Comparison of ENCODE assay signal across 13 cellular contexts in the genomic region with DNA sequence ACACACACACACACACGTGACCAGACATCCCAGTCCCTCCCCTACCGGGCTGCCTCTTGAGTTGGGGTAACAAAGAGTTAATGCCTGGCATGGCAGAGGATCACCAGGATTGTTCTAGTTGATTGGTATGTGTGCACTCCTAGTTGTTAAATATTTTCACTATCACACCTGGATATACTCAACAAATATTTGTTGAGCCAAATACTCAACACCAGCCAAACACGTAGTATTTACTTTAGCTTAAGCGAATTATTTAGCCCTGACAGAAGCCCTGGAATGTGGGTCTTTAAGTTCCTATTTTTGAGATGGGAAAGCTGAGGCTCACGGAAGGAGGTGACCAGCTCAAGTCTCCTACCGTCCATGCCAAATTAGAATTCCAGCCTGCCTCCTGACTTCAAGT. TPM values are rescaled to one million over a fixed set of nuclear protein-coding genes. Genes with fewer than 3 reads are reported as not detected.
DNase-seq lines count a peak whose midpoint lies in the region; ATAC-seq and TF ChIP-seq lines count a peak whose summit lies in the region.
"Had no signal": no experiment of that assay in that cellular context is flagged by ENCODE, and none has a peak within 500 bp of the region (broad histone marks: within the 10 kb centered on the region; RNA-seq: fewer than 3 reads in every experiment).

No MANE protein-coding gene starts in this region.

- no peaks in the 10 kb centered on the region for H4K20me1 ChIP-seq in neural progenitor cell (ENCODE audit: low read depth)

- peaks cover 64% of the 10 kb centered on the region for H3K36me3 Mint-ChIP-seq in effector memory CD8-positive, alpha-beta T cell (ENCODE audit: insufficient read depth)
- H3K36me3 Mint-ChIP-seq in neural progenitor cell = no peaks in the 10 kb centered on the region

- H2AFZ ChIP-seq in neural progenitor cell (replicated peaks) = peak overlapping the region; percentile 96

- H3K9me3 ChIP-seq in neural progenitor cell (ENCODE audit: low read depth) = no peaks in the 10 kb centered on the region
- H3K9me3 ChIP-seq: left ventricle myocardium inferior, uterus had no signal

- DNase-seq in NCI-H748 (lab: John Stamatoyannopoulos, UW; ENCODE audit: unreplicated experiment) (peak; percentile 36), NCI-H748 treated with DMSO at 0.1 percent for 48 hours (lab: John Stamatoyannopoulos, UW) (no peak), NCI-H526 treated with DMSO at 0.1 percent for 48 hours (lab: John Stamatoyannopoulos, UW) (peak; percentile 61), neural progenitor cell (ENCODE audit: low spot score) (no peak), middle frontal gyrus (ENCODE audit: extremely low spot score, low spot score) (no peak), foreskin keratinocyte (no peak), D341Med (ENCODE audit: low spot score) (no peak)
- no peak for DNase-seq in effector memory CD8-positive, alpha-beta T cell
- DNase-seq: 8988T, left ventricle myocardium inferior, uterus had no signal

- H3K9ac ChIP-seq in neural progenitor cell = no peak overlapping the region

- no peaks in the 10 kb centered on the region for H3K79me2 ChIP-seq in neural progenitor cell (ENCODE audit: low read depth)

- peak overlapping the region; percentile 66 for H3K4me2 ChIP-seq in neural progenitor cell

- no peaks in the 10 kb centered on the region for H3K27me3 Mint-ChIP-seq in effector memory CD8-positive, alpha-beta T cell
- peaks cover 13% of the 10 kb centered on the region for H3K27me3 Mint-ChIP-seq in neural progenitor cell (ENCODE audit: insufficient read depth, low read depth)

- no peak overlapping the region for H3K27ac ChIP-seq in neural progenitor cell
- H3K27ac ChIP-seq in foreskin keratinocyte = no peak overlapping the region
- H3K27ac ChIP-seq: left ventricle myocardium inferior, uterus had no signal

- no peaks in the 10 kb centered on the region for H3K9me3 Mint-ChIP-seq in effector memory CD8-positive, alpha-beta T cell
- H3K9me3 Mint-ChIP-seq in neural progenitor cell = peaks cover 4% of the 10 kb centered on the region

- no peak overlapping the region for H3K4me3 ChIP-seq in neural progenitor cell
- H3K4me3 ChIP-seq: left ventricle myocardium inferior, uterus had no signal

- peaks cover 24% of the 10 kb centered on the region for H3F3A ChIP-seq in neural progenitor cell (ENCODE audit: low read depth)

- peaks cover 63 to 74% of the 10 kb centered on the region in 2 donors for H3K4me1 Mint-ChIP-seq in effector memory CD8-positive, alpha-beta T cell (ENCODE audit: low read depth in 2 of 2)
- H3K4me1 Mint-ChIP-seq in neural progenitor cell = peaks cover 33% of the 10 kb centered on the region

- H3K36me3 ChIP-seq in neural progenitor cell = no peaks in the 10 kb centered on the region
- H3K36me3 ChIP-seq: left ventricle myocardium inferior, uterus had no signal

- ATAC-seq in effector memory CD8-positive, alpha-beta T cell (replicated peaks) = no peak
- ATAC-seq in foreskin keratinocyte = no peak

- H3K27me3 ChIP-seq in neural progenitor cell = no peaks in the 10 kb centered on the region
- peaks cover 38% of the 10 kb centered on the region for H3K27me3 ChIP-seq in foreskin keratinocyte

- peak overlapping the region; percentile 90 to 93 for H3K27ac Mint-ChIP-seq in effector memory CD8-positive, alpha-beta T cell
- no peak overlapping the region for H3K27ac Mint-ChIP-seq in neural progenitor cell

- H3K4me1 ChIP-seq in neural progenitor cell (peaks cover 25% of the 10 kb centered on the region), foreskin keratinocyte (peaks cover 7% of the 10 kb centered on the region)
- H3K4me1 ChIP-seq: uterus had no signal

- TF ChIP-seq CTCF in neural progenitor cell (IDR thresholded peaks at IDR 0.05) (no peak), foreskin keratinocyte (conservative IDR thresholded peaks at IDR 0.05) (no peak)

- peak overlapping the region; percentile 58 to 78 for H3K4me3 Mint-ChIP-seq in effector memory CD8-positive, alpha-beta T cell
- H3K4me3 Mint-ChIP-seq in neural progenitor cell = no peak overlapping the region

RNA-seq across cellular contexts. Expression of gene CD3E, which starts 10.5 kb away (rescaled TPM):
- total RNA-seq in neural progenitor cell (ENCODE audit: low replicate concordance) = not detected in 2 replicates
- total RNA-seq in foreskin keratinocyte = not detected in 2 replicates
- not detected in 2 replicates for polyA plus RNA-seq in foreskin keratinocyte
- total RNA-seq: H4, renal cortical epithelial cell had no signal

RNA-seq across cellular contexts. Expression of gene CD3D, which starts 27.5 kb away (rescaled TPM):
- not detected in 2 replicates for total RNA-seq in neural progenitor cell (ENCODE audit: low replicate concordance)
- total RNA-seq in foreskin keratinocyte = not detected in 2 replicates
- not detected in 2 replicates for polyA plus RNA-seq in foreskin keratinocyte
- total RNA-seq: H4, left ventricle myocardium inferior, renal cortical epithelial cell had no signal

RNA-seq across cellular contexts. Expression of gene CD3G, which starts 29.2 kb away (rescaled TPM):
- total RNA-seq in neural progenitor cell (ENCODE audit: low replicate concordance) = not detected in 2 replicates
- total RNA-seq in foreskin keratinocyte = not detected in 2 replicates
- polyA plus RNA-seq in foreskin keratinocyte = not detected in 2 replicates
- total RNA-seq: H4, renal cortical epithelial cell had no signal

RNA-seq across cellular contexts. Expression of gene UBE4A, which starts 44.4 kb away (rescaled TPM):
- total RNA-seq in neural progenitor cell (ENCODE audit: low replicate concordance) = 36.1 and 45.0 TPM in 2 replicates
- 27.4 and 28.1 TPM in 2 replicates for total RNA-seq in foreskin keratinocyte
- polyA plus RNA-seq in foreskin keratinocyte = 5.6 and 6.3 TPM in 2 replicates

RNA-seq across cellular contexts. Expression of gene MPZL2, which starts 50.9 kb away (rescaled TPM):
- total RNA-seq in neural progenitor cell (ENCODE audit: low replicate concordance) (1.9 and 2.3 TPM in 2 replicates), foreskin keratinocyte (50.1 and 62.0 TPM in 2 replicates)
- 25.3 and 34.0 TPM in 2 replicates for polyA plus RNA-seq in foreskin keratinocyte

Comparison
In these comparisons a context has a peak if more than half of its experiments do, and no peak if none do; other contexts are left out.
1. DNase-seq: peak in NCI-H748 (single experiment) and NCI-H526 treated with DMSO at 0.1 percent for 48 hours (single experiment); none in NCI-H748 treated with DMSO at 0.1 percent for 48 hours (single experiment), effector memory CD8-positive, alpha-beta T cell (0 of 3), neural progenitor cell (single experiment), middle frontal gyrus (single experiment), foreskin keratinocyte (0 of 2) and D341Med (single experiment).